ENCODE assay signal across 18 cellular contexts in genomic region chr17:4475001-4475400, GRCh38. TPM values are rescaled to one million over a fixed set of nuclear protein-coding genes. Genes with fewer than 3 reads are reported as not detected.
DNase-seq lines count a peak whose midpoint lies in the region; ATAC-seq, FAIRE-seq and TF ChIP-seq lines count a peak whose summit lies in the region.
"Had no signal": no experiment of that assay in that cellular context is flagged by ENCODE, and none has a peak within 500 bp of the region (broad histone marks: within the 10 kb centered on the region; RNA-seq: fewer than 3 reads in every experiment).

No MANE protein-coding gene starts in this region.

- no peaks in the 10 kb centered on the region for H3K36me3 ChIP-seq in stomach
- H3K36me3 ChIP-seq in Peyer's patch = no peaks in the 10 kb centered on the region

- no peak for DNase-seq in activated naive CD4-positive, alpha-beta T cell (lab: John Stamatoyannopoulos, UW)
- no peak for DNase-seq in WTC11 (ENCODE audit: low spot score)
- DNase-seq in mesothelial cell of epicardium (ENCODE audit: low spot score in 2 of 2, unreplicated experiment in 2 of 2) = no peak
- DNase-seq in stomach = no peak
- no peak for DNase-seq in Peyer's patch
- no peak for DNase-seq in frontal cortex (ENCODE audit: low spot score in 2 of 2)
- DNase-seq in NCI-H2107 treated with DMSO at 0.1 percent for 48 hours (lab: John Stamatoyannopoulos, UW; ENCODE audit: unreplicated experiment) = no peak
- DNase-seq: 8988T; COR-L47; NCI-H1048; NCI-H2107; NCI-H69; NK-92 treated with Interleukin-12 subunit alpha and Interleukin-12 subunit beta, amount 100 ng/mL, for 24 hours; OCI-M1 had no signal

- TF ChIP-seq CTCF in WTC11 (IDR thresholded peaks at IDR 0.05) (no peak), mesothelial cell of epicardium (IDR thresholded peaks at IDR 0.05; ENCODE audit: unreplicated experiment) (no peak), stomach (IDR thresholded peaks at IDR 0.05) (no peak), Peyer's patch (IDR thresholded peaks at IDR 0.05) (no peak)

- no peaks in the 10 kb centered on the region for H3K9me3 ChIP-seq in stomach
- no peaks in the 10 kb centered on the region for H3K9me3 ChIP-seq in Peyer's patch

- TF ChIP-seq POLR2A in stomach (IDR thresholded peaks at IDR 0.05) = no peak
- no peak for TF ChIP-seq POLR2A in Peyer's patch (IDR thresholded peaks at IDR 0.05)

- no peaks in the 10 kb centered on the region for H3K36me3 Mint-ChIP-seq in activated naive CD4-positive, alpha-beta T cell treated with anti-CD3 and anti-CD28 coated beads, Interleukin-2, amount 50 U/mL, for 24 hours
- H3K36me3 Mint-ChIP-seq in WTC11 (no peaks in the 10 kb centered on the region), mesothelial cell of epicardium (no peaks in the 10 kb centered on the region)

- intact Hi-C loops in stomach (cut with DNase I; ENCODE audit: low total_unique reads) = no loop called here

- 81 to 88% (median 83%) methylated on average over 9 of the region's 9 CpGs for WGBS in stomach, 5 donors

- H3K27ac ChIP-seq in stomach = peak overlapping the region in 3 of 5 donors; percentile 78 to 80 (median 79)
- H3K27ac ChIP-seq in Peyer's patch = no peak overlapping the region
- H3K27ac ChIP-seq: C4-2B, HL-60 had no signal

- no peaks in the 10 kb centered on the region for H3K27me3 Mint-ChIP-seq in activated naive CD4-positive, alpha-beta T cell treated with anti-CD3 and anti-CD28 coated beads, Interleukin-2, amount 50 U/mL, for 24 hours
- H3K27me3 Mint-ChIP-seq in WTC11 (ENCODE audit: low read depth) (no peaks in the 10 kb centered on the region), mesothelial cell of epicardium (ENCODE audit: low read depth) (no peaks in the 10 kb centered on the region)

- H3K4me3 ChIP-seq in stomach = no peak overlapping the region
- no peak overlapping the region for H3K4me3 ChIP-seq in Peyer's patch
- H3K4me3 ChIP-seq: GM12878 had no signal

- ATAC-seq in WTC11 = no peak
- ATAC-seq: GM12878 had no signal

- no peak overlapping the region for H3K4me3 Mint-ChIP-seq in activated naive CD4-positive, alpha-beta T cell treated with anti-CD3 and anti-CD28 coated beads, Interleukin-2, amount 50 U/mL, for 24 hours
- H3K4me3 Mint-ChIP-seq in WTC11 (no peak overlapping the region), mesothelial cell of epicardium (no peak overlapping the region)

- H3K4me1 Mint-ChIP-seq in activated naive CD4-positive, alpha-beta T cell treated with anti-CD3 and anti-CD28 coated beads, Interleukin-2, amount 50 U/mL, for 24 hours = no peaks in the 10 kb centered on the region
- H3K4me1 Mint-ChIP-seq in WTC11 (no peaks in the 10 kb centered on the region), mesothelial cell of epicardium (peaks cover 19% of the 10 kb centered on the region)

- no peak for FAIRE-seq in frontal cortex (lab: Jason Lieb, UNC)
- FAIRE-seq: GM12878 had no signal

- H3K27me3 ChIP-seq in stomach = no peaks in the 10 kb centered on the region
- no peaks in the 10 kb centered on the region for H3K27me3 ChIP-seq in Peyer's patch

- peak overlapping the region; percentile 68 for H3K27ac Mint-ChIP-seq in activated naive CD4-positive, alpha-beta T cell treated with anti-CD3 and anti-CD28 coated beads, Interleukin-2, amount 50 U/mL, for 24 hours
- H3K27ac Mint-ChIP-seq in WTC11 (peak overlapping the region; percentile 73), mesothelial cell of epicardium (peak overlapping the region; percentile 28)

- H3K4me1 ChIP-seq in stomach (peaks cover 26 to 52% (median 37%) of the 10 kb centered on the region in 4 donors), Peyer's patch (peaks cover 0 to 34% (median 8%) of the 10 kb centered on the region in 4 donors)

- no peaks in the 10 kb centered on the region for H3K9me3 Mint-ChIP-seq in activated naive CD4-positive, alpha-beta T cell treated with anti-CD3 and anti-CD28 coated beads, Interleukin-2, amount 50 U/mL, for 24 hours
- H3K9me3 Mint-ChIP-seq in WTC11 (no peaks in the 10 kb centered on the region), mesothelial cell of epicardium (no peaks in the 10 kb centered on the region)

- POLR2A ChIA-PET in WTC11 (lab: Charles Lee) = no interaction called here

- CTCF ChIA-PET in WTC11 (lab: Charles Lee) = interaction anchor here (1.4 kb wide), 1 partner anchor 24 kb away, joined by 4 read pairs; the partner anchor contains the start of gene SPNS2

- no peak for TF ChIP-seq EP300 in stomach (IDR thresholded peaks at IDR 0.05)

TF ChIP-seq in WTC11, 78 proteins besides CTCF, POLR2A, EP300 and RAD21:
- TF ChIP-seq MXD4 (CRISPR knock-in tag; IDR thresholded peaks at IDR 0.05; ENCODE audit: borderline replicate concordance) (no peak), HMGA2 (CRISPR knock-in tag; IDR thresholded peaks at IDR 0.05) (no peak), RORB (CRISPR knock-in tag; IDR thresholded peaks at IDR 0.05) (no peak)

RNA-seq across cellular contexts. Expression of gene SPNS2, which starts 23.7 kb away (rescaled TPM):
- 0.87 to 1.4 TPM (median 1.3 TPM) in 3 replicates for total RNA-seq in WTC11 (2021)
- total RNA-seq in mesothelial cell of epicardium = 12.2 to 13.7 TPM (median 13.2 TPM) in 3 replicates
- 10 to 100 TPM in 4 of 5 donors, 1 to 10 TPM in 1; 4.1 to 67.7 (median 27.7) TPM for total RNA-seq in stomach
- 10 to 100 TPM; 13.7 to 30.0 (median 20.3) TPM for polyA plus RNA-seq in stomach
- 10 to 100 TPM; 12.4 to 81.0 (median 31.9) TPM for total RNA-seq in Peyer's patch
- total RNA-seq in frontal cortex = 11.0 TPM

RNA-seq across cellular contexts. Expression of gene SPNS3, which starts 41.3 kb away (rescaled TPM):
- not detected in 3 replicates for total RNA-seq in WTC11 (2021)
- total RNA-seq in mesothelial cell of epicardium = not detected in 3 replicates
- under 1 TPM in 1 of 5 donors, not detected in 4; 0.92 TPM for total RNA-seq in stomach
- under 1 TPM; 0.37 to 0.61 (median 0.48) TPM for polyA plus RNA-seq in stomach
- 1 to 10 TPM in 2 of 4 donors, not detected in 2; 1.1 to 2.0 TPM for total RNA-seq in Peyer's patch
- total RNA-seq in frontal cortex = 0.41 TPM

Comparison
In these comparisons a context has a peak if more than half of its experiments do, and no peak if none do; other contexts are left out.
1. H3K27ac ChIP-seq: peak in stomach (3 of 5); none in Peyer's patch (0 of 4).
2. Peak in every context shown above with its lines, with median percentiles within 50 percentile points of each other: H3K27ac Mint-ChIP-seq.